1 cellular context compared by ENCODE assay signal in the genomic region with DNA sequence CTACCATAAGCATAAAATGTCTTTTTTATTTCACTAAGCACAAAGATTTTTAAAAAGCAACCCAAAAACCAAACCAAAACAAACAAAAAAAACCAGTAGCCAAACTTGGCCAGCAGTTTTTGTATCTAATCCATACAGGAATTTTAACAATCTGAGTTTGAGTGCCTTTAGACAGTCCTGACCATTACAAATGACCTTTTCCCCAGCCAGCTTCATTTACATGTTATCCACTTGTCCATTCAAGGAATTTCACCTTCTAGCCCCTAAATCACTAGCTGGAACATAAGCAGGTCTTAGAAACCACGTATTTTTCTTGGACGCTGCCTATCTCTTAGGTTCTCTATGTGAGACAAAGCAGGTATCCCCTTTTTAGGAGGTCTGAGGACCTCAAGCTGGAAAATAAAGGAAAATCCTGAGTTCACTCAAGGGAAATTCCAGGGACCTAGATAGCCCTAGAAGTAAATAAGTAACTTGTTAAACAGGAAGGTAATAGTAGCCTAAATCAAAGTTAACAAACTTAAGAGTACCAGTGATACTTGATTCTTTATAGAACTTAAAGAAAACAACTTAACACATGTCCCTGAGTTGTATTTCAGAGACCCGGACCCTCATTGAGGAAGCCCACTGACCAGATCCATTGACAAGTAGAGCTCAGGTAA.
TF ChIP-seq lines count a peak whose summit lies in the region.

No MANE protein-coding gene starts in this region.

TF ChIP-seq in IMR-90, 13 proteins besides CTCF, POLR2A, EP300 and RAD21:
- no peak for TF ChIP-seq RFX5 (IDR thresholded peaks at IDR 0.05; ENCODE audit: low read depth, low read length)
